ENCODE assay signal across 25 cellular contexts in genomic region chr9:72564517-72565281, GRCh38. TPM values are rescaled to one million over a fixed set of nuclear protein-coding genes. Genes with fewer than 3 reads are reported as not detected.
DNase-seq lines count a peak whose midpoint lies in the region; ATAC-seq and TF ChIP-seq lines count a peak whose summit lies in the region.
"Had no signal": no experiment of that assay in that cellular context is flagged by ENCODE, and none has a peak within 500 bp of the region (broad histone marks: within the 10 kb centered on the region; RNA-seq: fewer than 3 reads in every experiment).

No MANE protein-coding gene starts in this region.

- H3K27ac ChIP-seq in breast epithelium (peak overlapping the region; percentile 37 to 57), vagina (peak overlapping the region; percentile 37)
- H3K27ac ChIP-seq: BLaER1 treated with 17β-estradiol and CSF1 and Interleukin-3, amounts not matched to agents 10 nM and 100 nM; cardiac muscle cell; dorsolateral prefrontal cortex; spleen had no signal

- no peak for DNase-seq in breast epithelium (ENCODE audit: low spot score in 2 of 2)
- no peak for DNase-seq in MCF 10A (ENCODE audit: unreplicated experiment)
- peak; percentile 61 for DNase-seq in astrocyte of the hippocampus (ENCODE audit: low read depth, low spot score)
- DNase-seq in mucosa of descending colon: no peak
- no peak for DNase-seq in vagina (ENCODE audit: extremely low spot score in 2 of 2)
- DNase-seq in NCI-H187 treated with DMSO at 0.1 percent for 48 hours (lab: John Stamatoyannopoulos, UW): no peak
- DNase-seq in SIG-M5 treated with dmso at 0.1 percent for 504 hours (lab: John Stamatoyannopoulos, UW; ENCODE audit: unreplicated experiment): no peak
- no peak for DNase-seq in stimulated activated CD4-positive, alpha-beta T cell treated with anti-CD3 and anti-CD28 coated beads, Interleukin-2, amount 100 ng/mL, for 24 hours
- DNase-seq: activated CD4-positive, CD25-positive, alpha-beta regulatory T cell treated with anti-CD3 and anti-CD28 coated beads, Interleukin-2, amount 50 U/mL, for 72 hours; activated naive CD4-positive, alpha-beta T cell; activated T-cell treated with anti-CD3 and anti-CD28 coated beads, Interleukin-2, amount 50 U/mL, for 24 hours; dorsolateral prefrontal cortex; EL; GOT3; left ventricle myocardium superior; MM.1S; NCI-H1436; spleen; stimulated activated CD4-positive, alpha-beta T cell treated with anti-CD3 and anti-CD28 coated beads, Interleukin-4, amount 100 ng/mL, for 24 hours; SW 1271 had no signal

- H3K9me3 ChIP-seq in breast epithelium (no peaks in the 10 kb centered on the region), mucosa of descending colon (no peaks in the 10 kb centered on the region), vagina (no peaks in the 10 kb centered on the region)
- H3K9me3 ChIP-seq: spleen, tibial nerve had no signal

- no peak for TF ChIP-seq POLR2A in breast epithelium (IDR thresholded peaks at IDR 0.05)
- no peak for TF ChIP-seq POLR2A in vagina (IDR thresholded peaks at IDR 0.05)

- POLR2A ChIA-PET in MCF 10A (lab: Yijun Ruan, JAX): interaction anchor here (0.7 to 1.9 kb wide), 4 partner anchors 10 to 202 kb away, joined by 3 to 8 read pairs (median 3); no protein-coding TSS in a partner anchor

- TF ChIP-seq CTCF in breast epithelium (IDR thresholded peaks at IDR 0.05) (no peak), MCF 10A (IDR thresholded peaks at IDR 0.05; ENCODE audit: unreplicated experiment) (no peak), mucosa of descending colon (IDR thresholded peaks at IDR 0.05) (no peak), vagina (IDR thresholded peaks at IDR 0.05) (no peak)

- BruUV-seq in MCF 10A (replicated peaks; lab: Mats Ljungman, UMichigan): no TSS peak

- H3K4me3 ChIP-seq in breast epithelium (no peak overlapping the region), mucosa of descending colon (no peak overlapping the region), vagina (no peak overlapping the region)
- H3K4me3 ChIP-seq: BLaER1 treated with 17β-estradiol and CSF1 and Interleukin-3, amounts not matched to agents 10 nM and 100 nM; cardiac muscle cell; dorsolateral prefrontal cortex; spleen; tibial nerve had no signal

- H3K36me3 ChIP-seq in breast epithelium (no peaks in the 10 kb centered on the region), mucosa of descending colon (ENCODE audit: low read depth) (no peaks in the 10 kb centered on the region), vagina (no peaks in the 10 kb centered on the region)
- H3K36me3 ChIP-seq: BLaER1 treated with 17β-estradiol and CSF1 and Interleukin-3, amounts not matched to agents 10 nM and 100 nM; cardiac muscle cell; spleen; tibial nerve had no signal

- ATAC-seq in mucosa of descending colon: peak; percentile 82
- ATAC-seq: left ventricle myocardium superior had no signal

- no peak overlapping the region for H3K4me3 Mint-ChIP-seq in MCF 10A (ENCODE audit: unreplicated experiment)
- H3K4me3 Mint-ChIP-seq: activated T-cell treated with anti-CD3 and anti-CD28 coated beads, Interleukin-2, amount 50 U/mL, for 24 hours; neural crest cell; stimulated activated naive CD8-positive, alpha-beta T cell treated with anti-CD3 and anti-CD28 coated beads, Interleukin-15, Interleukin-2, amounts not matched to agents 100 ng/mL and 50 ng/mL, for 24 hours had no signal

- H3K27ac Mint-ChIP-seq in MCF 10A (ENCODE audit: low read depth, unreplicated experiment): no peak overlapping the region
- H3K27ac Mint-ChIP-seq: activated T-cell treated with anti-CD3 and anti-CD28 coated beads, Interleukin-2, amount 50 U/mL, for 24 hours; stimulated activated naive CD8-positive, alpha-beta T cell treated with anti-CD3 and anti-CD28 coated beads, Interleukin-15, Interleukin-2, amounts not matched to agents 100 ng/mL and 50 ng/mL, for 24 hours had no signal

- H3K27me3 ChIP-seq in breast epithelium (no peaks in the 10 kb centered on the region), vagina (no peaks in the 10 kb centered on the region)
- H3K27me3 ChIP-seq: BLaER1 treated with 17β-estradiol and CSF1 and Interleukin-3, amounts not matched to agents 10 nM and 100 nM; cardiac muscle cell; dorsolateral prefrontal cortex; spleen; tibial nerve had no signal

- H3K27me3 Mint-ChIP-seq in MCF 10A (ENCODE audit: insufficient read depth, unreplicated experiment): no peaks in the 10 kb centered on the region

- peaks cover 8% of the 10 kb centered on the region for H3K9me3 Mint-ChIP-seq in MCF 10A (ENCODE audit: unreplicated experiment)

- H3K36me3 Mint-ChIP-seq in MCF 10A (ENCODE audit: insufficient read depth, unreplicated experiment): no peaks in the 10 kb centered on the region

- H3K4me1 ChIP-seq in breast epithelium: peaks cover 0 to 6% of the 10 kb centered on the region in 2 donors
- no peaks in the 10 kb centered on the region for H3K4me1 ChIP-seq in mucosa of descending colon (ENCODE audit: low read depth)
- H3K4me1 ChIP-seq in vagina: peaks cover 8% of the 10 kb centered on the region
- H3K4me1 ChIP-seq: spleen had no signal

- intact Hi-C loops in breast epithelium (cut with DNase I; ENCODE audit: low total_unique reads) (no loop called here), MCF 10A (cut with micrococcal nuclease) (no loop called here), mucosa of descending colon (cut with DNase I, micrococcal nuclease) (no loop called here), vagina (cut with DNase I) (no loop called here)

- CTCF ChIA-PET in MCF 10A (lab: Yijun Ruan, JAX): no interaction called here

- no peaks in the 10 kb centered on the region for H3K4me1 Mint-ChIP-seq in MCF 10A (ENCODE audit: insufficient read depth, unreplicated experiment)

RNA-seq across cellular contexts. Expression of gene TMC1, which starts 43.3 kb away (rescaled TPM):
- total RNA-seq in breast epithelium (under 1 TPM in 2 of 3 donors, not detected in 1; under 0.01 to 0.16 TPM), MCF 10A (2022) (not detected in 2 replicates), mucosa of descending colon (under 1 TPM; 0.17 to 0.77 (median 0.19) TPM), vagina (not detected)
- total RNA-seq: cardiac muscle cell, left ventricle myocardium superior, spleen had no signal
